In genomic region chr4:107988763-107989035, GRCh38 we compare ENCODE assay signal across 10 cellular contexts. TPM values are rescaled to one million over a fixed set of nuclear protein-coding genes. Genes with fewer than 3 reads are reported as not detected.
DNase-seq lines count a peak whose midpoint lies in the region; ATAC-seq and TF ChIP-seq lines count a peak whose summit lies in the region.
"Had no signal": no experiment of that assay in that cellular context is flagged by ENCODE, and none has a peak within 500 bp of the region (broad histone marks: within the 10 kb centered on the region; RNA-seq: fewer than 3 reads in every experiment).

No MANE protein-coding gene starts in this region.

- no peak for ATAC-seq in central memory CD8-positive, alpha-beta T cell (replicated peaks; ENCODE audit: extremely low read depth, poor library complexity, severe bottlenecking)
- ATAC-seq in gastrocnemius medialis = no peak

- intact Hi-C loops in gastrocnemius medialis (cut with DNase I; ENCODE audit: low total_unique reads) (loop anchor here (1.0 to 5.0 kb wide), 4 partner anchors 57 to 1924 kb away; partner anchors contain the start of genes CYP2U1, EGF, PAPSS1 and SGMS2), posterior cingulate gyrus (cut with DNase I) (loop anchor here (1.0 to 2.0 kb wide), 2 partner anchors 30 to 57 kb away; partner anchors contain the start of gene CYP2U1)

- peaks cover 28 to 37% of the 10 kb centered on the region in 2 donors for H3K4me1 ChIP-seq in gastrocnemius medialis

- no peaks in the 10 kb centered on the region for H3K27me3 Mint-ChIP-seq in central memory CD8-positive, alpha-beta T cell

- no peaks in the 10 kb centered on the region for H3K27me3 ChIP-seq in gastrocnemius medialis

- H3K4me3 Mint-ChIP-seq in central memory CD8-positive, alpha-beta T cell = peak overlapping the region; percentile 91

- no peaks in the 10 kb centered on the region for H3K9me3 ChIP-seq in gastrocnemius medialis
- H3K9me3 ChIP-seq: SK-N-SH had no signal

- in situ Hi-C loops in gastrocnemius medialis (cut with MboI; ENCODE audit: low sequenced_read_pairs in 4 of 4) = loop anchor here in 2 of 4 donors (10.0 kb wide), 1 partner anchor 54 kb away; the partner anchor contains the start of gene CYP2U1 (in 2 of the 2)

- no peak overlapping the region for H3K27ac Mint-ChIP-seq in central memory CD8-positive, alpha-beta T cell (ENCODE audit: low read depth)

- H3K36me3 ChIP-seq in gastrocnemius medialis = no peaks in the 10 kb centered on the region

- no peak for TF ChIP-seq CTCF in gastrocnemius medialis (IDR thresholded peaks at IDR 0.05 in 4 of 5, conservative IDR thresholded peaks at IDR 0.05 in 1 of 5)

- DNase-seq in NCI-H146 (lab: John Stamatoyannopoulos, UW) (peak; percentile 15), NCI-H146 treated with DMSO at 0.1 percent for 48 hours (lab: John Stamatoyannopoulos, UW; ENCODE audit: unreplicated experiment) (no peak), NCI-H1105 (lab: John Stamatoyannopoulos, UW) (peak; percentile 21), gastrocnemius medialis (no peak), posterior cingulate gyrus (no peak), C1 segment of cervical spinal cord (lab: John Stamatoyannopoulos, UW) (no peak), OCI-M1 (lab: John Stamatoyannopoulos, UW) (no peak)
- DNase-seq in central memory CD8-positive, alpha-beta T cell (ENCODE audit: low spot score in 2 of 2) = no peak
- DNase-seq: SK-N-SH had no signal

- TF ChIP-seq POLR2A in gastrocnemius medialis (IDR thresholded peaks at IDR 0.05) = no peak

- peak overlapping the region; percentile 92 to 99 (median 96) for H3K27ac ChIP-seq in gastrocnemius medialis

- peaks cover 23% of the 10 kb centered on the region for H3K4me1 Mint-ChIP-seq in central memory CD8-positive, alpha-beta T cell

- peaks cover 3% of the 10 kb centered on the region for H3K36me3 Mint-ChIP-seq in central memory CD8-positive, alpha-beta T cell (ENCODE audit: insufficient read depth)

- no peaks in the 10 kb centered on the region for H3K9me3 Mint-ChIP-seq in central memory CD8-positive, alpha-beta T cell
- H3K9me3 Mint-ChIP-seq: nephron had no signal

- peak overlapping the region; percentile 76 to 91 (median 90) for H3K4me3 ChIP-seq in gastrocnemius medialis

RNA-seq across cellular contexts. Expression of gene HADH, which starts 1.0 kb away (rescaled TPM):
- 100 to 1,000 TPM in 2 of 4 donors, 10 to 100 TPM in 2; 78.0 to 137 (median 105) TPM for total RNA-seq in gastrocnemius medialis

RNA-seq across cellular contexts. Expression of gene CYP2U1, which starts 57.4 kb away (rescaled TPM):
- total RNA-seq in gastrocnemius medialis = 1 to 10 TPM; 3.5 to 7.5 (median 4.0) TPM

Comparison
In these comparisons a context has a peak if more than half of its experiments do, and no peak if none do; other contexts are left out.
1. DNase-seq: peak in NCI-H146 (single experiment) and NCI-H1105 (single experiment); none in NCI-H146 treated with DMSO at 0.1 percent for 48 hours (single experiment), central memory CD8-positive, alpha-beta T cell (0 of 2), gastrocnemius medialis (0 of 2), posterior cingulate gyrus (0 of 10), C1 segment of cervical spinal cord (0 of 14) and OCI-M1 (single experiment).